11 cellular contexts compared by ENCODE assay signal in the genomic region with DNA sequence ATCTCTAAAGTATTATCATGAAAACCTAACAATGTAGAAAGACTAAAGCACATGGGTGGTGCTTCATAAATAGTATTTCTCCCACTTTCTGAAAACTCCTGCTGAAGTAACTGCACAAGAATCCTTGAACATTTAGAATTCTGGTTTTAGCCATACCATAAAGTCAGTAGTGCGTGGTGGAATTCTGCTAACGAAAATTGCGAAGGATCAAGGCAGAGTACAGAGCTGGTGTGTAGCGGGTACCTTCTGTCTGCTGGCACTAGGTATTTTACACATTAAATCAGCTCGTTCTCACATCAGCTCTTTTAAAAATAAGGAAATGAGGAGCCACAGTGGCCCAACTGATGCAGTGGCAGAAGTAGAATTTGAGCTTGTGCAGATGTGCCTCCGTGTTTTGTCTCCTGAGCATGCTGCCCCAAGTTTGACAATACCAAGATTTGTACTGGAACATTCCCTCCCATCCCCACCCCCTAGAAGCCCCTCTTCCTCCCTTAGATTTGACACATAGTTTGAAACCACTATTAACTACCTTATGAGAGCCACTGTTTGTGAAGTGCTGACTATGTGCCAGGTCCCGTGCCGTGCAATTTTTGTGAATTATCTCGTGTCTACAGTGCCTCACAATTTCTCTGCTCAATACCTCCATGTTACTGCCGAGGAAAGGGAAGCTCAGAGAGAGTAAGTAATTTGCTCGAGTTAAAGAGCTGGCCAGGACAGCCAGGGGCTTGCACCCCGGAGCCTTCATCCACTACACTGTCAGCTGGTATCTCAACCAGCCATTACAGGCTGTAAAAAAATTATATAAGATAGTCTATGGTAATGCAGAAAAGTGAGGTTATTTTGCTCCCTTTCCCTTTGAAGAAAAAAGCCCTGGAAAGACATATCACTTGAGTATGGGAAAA.
DNase-seq lines count a peak whose midpoint lies in the region; ATAC-seq, FAIRE-seq and TF ChIP-seq lines count a peak whose summit lies in the region.
"Had no signal": no experiment of that assay in that cellular context is flagged by ENCODE, and none has a peak within 500 bp of the region (broad histone marks: within the 10 kb centered on the region; RNA-seq: fewer than 3 reads in every experiment).

No MANE protein-coding gene starts in this region.

- H3K36me3 ChIP-seq in SJSA1 (peaks cover 9% of the 10 kb centered on the region), left lung (no peaks in the 10 kb centered on the region)

- TF ChIP-seq EP300 in A549 (IDR thresholded peaks at IDR 0.05): no peak

- H3K27ac ChIP-seq in A549 (peak overlapping the region in 1 of 2 experiments; percentile 83; a peak in 3 of 6 replicates), SJSA1 (peak overlapping the region; percentile 92), left lung (peak overlapping the region; percentile 74 to 80)

- H3K4me1 ChIP-seq in A549 (peaks cover 66% of the 10 kb centered on the region), SJSA1 (replicated peaks) (peaks cover 66% of the 10 kb centered on the region), left lung (peaks cover 29 to 40% of the 10 kb centered on the region in 2 donors)

- TF ChIP-seq CTCF in A549 (IDR thresholded peaks at IDR 0.05) (no peak), left lung (IDR thresholded peaks at IDR 0.05) (no peak)

- no peak for TF ChIP-seq RAD21 in A549 (conservative IDR thresholded peaks at IDR 0.05 in 1 of 2, IDR thresholded peaks at IDR 0.05 in 1 of 2)

- peak overlapping the region; percentile 43 for H3K4me2 ChIP-seq in A549

- TF ChIP-seq POLR2A in A549 (IDR thresholded peaks at IDR 0.05; ENCODE audit: low read length): no peak

- ATAC-seq in A549: peak in 1 of 2 experiments; percentile 10; a peak in 1 of 6 replicates
- peak; percentile 17 for ATAC-seq in GM21723 (IDR thresholded peaks at IDR 0.05; ENCODE audit: unreplicated experiment)
- ATAC-seq in left lung: no peak

- H3K4me3 ChIP-seq in A549: no peak overlapping the region
- H3K4me3 ChIP-seq in SJSA1: no peak overlapping the region
- no peak overlapping the region for H3K4me3 ChIP-seq in left lung

- intact Hi-C loops in left lung (cut with DNase I): no loop called here

- DNase-seq in A549 (ENCODE audit: low read depth in 1 of 2, low spot score in 1 of 2): no peak
- DNase-seq in SJSA1 (ENCODE audit: low read depth in 1 of 2, low spot score in 2 of 2): no peak
- no peak for DNase-seq in left lung
- DNase-seq in nucleus accumbens (lab: John Stamatoyannopoulos, UW): no peak
- DNase-seq in SIG-M5 (lab: John Stamatoyannopoulos, UW): no peak
- no peak for DNase-seq in activated naive CD4-positive, alpha-beta T cell treated with anti-CD3 and anti-CD28 coated beads, Interleukin-2, amount 50 U/mL, for 16 hours
- DNase-seq in NCI-H510A treated with DMSO at 0.1 percent for 48 hours (lab: John Stamatoyannopoulos, UW): no peak
- DNase-seq: H7, hippocampal formation, NCI-H524 had no signal

- 86% methylated on average over 12 of the region's 12 CpGs for WGBS in A549 (ENCODE audit: missing lambda C conversion rate)

- CTCF ChIA-PET in A549 (lab: Yijun Ruan, JAX): interaction anchor here (0.7 to 1.5 kb wide), 6 partner anchors 14 to 312 kb away, joined by 3 to 4 read pairs (median 4); no protein-coding TSS in a partner anchor

- H3K9me3 ChIP-seq in A549 (no peaks in the 10 kb centered on the region), SJSA1 (replicated peaks) (no peaks in the 10 kb centered on the region), left lung (no peaks in the 10 kb centered on the region)

- POLR2A ChIA-PET in A549 (lab: Yijun Ruan, JAX): no interaction called here

- H3K27me3 ChIP-seq in SJSA1 (replicated peaks) (no peaks in the 10 kb centered on the region), left lung (no peaks in the 10 kb centered on the region)

- FAIRE-seq in A549 (lab: Jason Lieb, UNC): no peak

TF ChIP-seq in A549, 52 proteins besides CTCF, POLR2A, EP300 and RAD21:
- TF ChIP-seq SMC3 (IDR thresholded peaks at IDR 0.05) (no peak), FOSL2 (IDR thresholded peaks at IDR 0.05) (no peak), FOSL2 (CRISPR knock-in tag; IDR thresholded peaks at IDR 0.05) (no peak), SREBF2 (IDR thresholded peaks at IDR 0.05) (no peak), MAZ (IDR thresholded peaks at IDR 0.05; ENCODE audit: borderline replicate concordance, low read depth, low read length) (no peak), USF2 (IDR thresholded peaks at IDR 0.05) (no peak)
- TF ChIP-seq, protein P1, sequence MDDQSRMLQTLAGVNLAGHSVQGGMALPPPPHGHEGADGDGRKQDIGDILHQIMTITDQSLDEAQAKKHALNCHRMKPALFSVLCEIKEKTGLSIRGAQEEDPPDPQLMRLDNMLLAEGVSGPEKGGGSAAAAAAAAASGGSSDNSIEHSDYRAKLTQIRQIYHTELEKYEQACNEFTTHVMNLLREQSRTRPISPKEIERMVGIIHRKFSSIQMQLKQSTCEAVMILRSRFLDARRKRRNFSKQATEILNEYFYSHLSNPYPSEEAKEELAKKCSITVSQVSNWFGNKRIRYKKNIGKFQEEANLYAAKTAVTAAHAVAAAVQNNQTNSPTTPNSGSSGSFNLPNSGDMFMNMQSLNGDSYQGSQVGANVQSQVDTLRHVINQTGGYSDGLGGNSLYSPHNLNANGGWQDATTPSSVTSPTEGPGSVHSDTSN (IDR thresholded peaks at IDR 0.05): no peak
